ENCODE assay signal across 24 cellular contexts in genomic region chr13:41825691-41826090, GRCh38.
"Had no signal": no experiment of that assay in that cellular context is flagged by ENCODE, and none has a peak within 500 bp of the region (broad histone marks: within the 10 kb centered on the region; RNA-seq: fewer than 3 reads in every experiment).

No MANE protein-coding gene starts in this region.

- H2AFZ ChIP-seq: parathyroid adenoma had no signal

- H3K27me3 ChIP-seq: colonic mucosa, esophagus muscularis mucosa, neutrophil, right lobe of liver, suprapubic skin, transverse colon, upper lobe of right lung, uterus had no signal

- H3K36me3 ChIP-seq: colonic mucosa, neutrophil, right lobe of liver, suprapubic skin, uterus had no signal

- ATAC-seq: left lobe of liver; natural killer cell; right lobe of liver; stimulated activated naive CD8-positive, alpha-beta T cell treated with anti-CD3 and anti-CD28 coated beads, Interleukin-15, amount 100 ng/mL, for 72 hours; upper lobe of right lung had no signal

- H3K4me1 ChIP-seq: colonic mucosa, parathyroid adenoma, uterus had no signal

- H3K4me3 Mint-ChIP-seq: memory B cell; natural killer cell; neural crest cell; stimulated activated naive CD8-positive, alpha-beta T cell treated with anti-CD3 and anti-CD28 coated beads, Interleukin-15, amount 100 ng/mL, for 72 hours had no signal

- H3K4me1 Mint-ChIP-seq: memory B cell; neural crest cell; stimulated activated naive CD8-positive, alpha-beta T cell treated with anti-CD3 and anti-CD28 coated beads, Interleukin-15, amount 100 ng/mL, for 72 hours had no signal

- H3K9me3 Mint-ChIP-seq: memory B cell; natural killer cell; neural crest cell; stimulated activated naive CD8-positive, alpha-beta T cell treated with anti-CD3 and anti-CD28 coated beads, Interleukin-15, amount 100 ng/mL, for 72 hours had no signal

- H3K27ac ChIP-seq: colonic mucosa, esophagus muscularis mucosa, neutrophil, parathyroid adenoma, right lobe of liver, suprapubic skin, transverse colon, upper lobe of right lung, uterus had no signal

- H3K4me3 ChIP-seq: colonic mucosa, esophagus muscularis mucosa, lung, right lobe of liver, suprapubic skin, transverse colon, upper lobe of right lung, uterus had no signal

- DNase-seq: colonic mucosa; dermis blood vessel endothelial cell; effector memory CD4-positive, alpha-beta T cell; head of caudate nucleus; kidney; natural killer cell; right lobe of liver; small intestine; stimulated activated CD4-positive, alpha-beta T cell treated with anti-CD3 and anti-CD28 coated beads, Interleukin-15, amount 100 ng/mL, for 24 hours; stimulated activated CD4-positive, alpha-beta T cell treated with anti-CD3 and anti-CD28 coated beads, Interleukin-2, amount 100 ng/mL, for 48 hours; stimulated activated naive CD4-positive, alpha-beta T cell; stimulated activated naive CD8-positive, alpha-beta T cell treated with anti-CD3 and anti-CD28 coated beads, Interleukin-15, amount 100 ng/mL, for 72 hours; transverse colon; upper lobe of right lung; uterus had no signal

- H3K9me3 ChIP-seq: colonic mucosa, esophagus muscularis mucosa, neutrophil, right lobe of liver, suprapubic skin, transverse colon, upper lobe of right lung, uterus had no signal

- H3K27ac Mint-ChIP-seq: memory B cell, natural killer cell, progenitor cell of endocrine pancreas had no signal

- H3K9ac ChIP-seq: parathyroid adenoma had no signal

- H3K36me3 Mint-ChIP-seq: natural killer cell had no signal
